9 cellular contexts compared by ENCODE assay signal in the genomic region with DNA sequence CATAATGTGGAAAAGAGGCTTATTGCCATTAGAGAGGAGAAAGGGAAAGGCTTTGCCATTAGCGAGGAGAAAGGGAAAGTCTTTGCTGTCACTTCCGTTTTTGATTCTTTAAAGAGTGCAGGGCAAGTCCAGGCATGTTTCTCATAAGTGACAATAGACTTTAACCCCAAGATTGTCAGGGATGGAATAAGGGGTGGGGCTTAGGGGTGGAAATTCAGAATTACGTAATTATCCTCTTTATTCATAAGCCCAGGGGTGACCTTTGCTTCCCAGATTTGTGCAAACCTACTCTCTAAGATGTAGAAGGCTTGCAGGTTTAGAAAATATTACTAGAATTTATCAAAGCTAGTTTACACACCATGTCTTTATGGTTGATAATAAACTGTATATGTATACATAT. TPM values are rescaled to one million over a fixed set of nuclear protein-coding genes. Genes with fewer than 3 reads are reported as not detected.
DNase-seq lines count a peak whose midpoint lies in the region; ATAC-seq and TF ChIP-seq lines count a peak whose summit lies in the region.
"Had no signal": no experiment of that assay in that cellular context is flagged by ENCODE, and none has a peak within 500 bp of the region (broad histone marks: within the 10 kb centered on the region; RNA-seq: fewer than 3 reads in every experiment).

No MANE protein-coding gene starts in this region.

- peak; percentile 70 to 76 for DNase-seq in Caco-2
- peak; percentile 32 for DNase-seq in M059J (ENCODE audit: low read depth)
- DNase-seq in astrocyte of the hippocampus (ENCODE audit: low read depth, low spot score) = peak; percentile 59
- DNase-seq in medulla oblongata (ENCODE audit: extremely low spot score) = peak; percentile 42
- DNase-seq in activated naive CD8-positive, alpha-beta T cell treated with anti-CD3 and anti-CD28 coated beads, Interleukin-2, amount 50 U/mL, for 24 hours = no peak
- no peak for DNase-seq in hippocampal formation (lab: John Stamatoyannopoulos, UW)

- peaks cover 24% of the 10 kb centered on the region for H3K4me1 Mint-ChIP-seq in Caco-2 (ENCODE audit: low read depth, unreplicated experiment)
- H3K4me1 Mint-ChIP-seq in activated naive CD8-positive, alpha-beta T cell treated with anti-CD3 and anti-CD28 coated beads, Interleukin-2, amount 50 U/mL, for 24 hours = peaks cover 14% of the 10 kb centered on the region

- no peaks in the 10 kb centered on the region for H3K9me3 ChIP-seq in Caco-2

- H3K36me3 ChIP-seq in Caco-2 (ENCODE audit: control insufficient read depth, insufficient read depth, low read length) = no peaks in the 10 kb centered on the region

- POLR2A ChIA-PET in Caco-2 (lab: Charles Lee) = no interaction called here

- intact Hi-C loops in Caco-2 (cut with micrococcal nuclease; ENCODE audit: unreplicated experiment) = loop anchor here (1.0 to 10.0 kb wide), 8 partner anchors 120 to 1557 kb away; partner anchors contain the start of gene SETD9

- H3K27ac Mint-ChIP-seq in Caco-2 (ENCODE audit: unreplicated experiment) = no peak overlapping the region
- no peak overlapping the region for H3K27ac Mint-ChIP-seq in activated naive CD8-positive, alpha-beta T cell treated with anti-CD3 and anti-CD28 coated beads, Interleukin-2, amount 50 U/mL, for 24 hours

- peak overlapping the region; percentile 56 for H3K4me3 Mint-ChIP-seq in Caco-2 (ENCODE audit: unreplicated experiment)
- H3K4me3 Mint-ChIP-seq in activated naive CD8-positive, alpha-beta T cell treated with anti-CD3 and anti-CD28 coated beads, Interleukin-2, amount 50 U/mL, for 24 hours = no peak overlapping the region

- no peaks in the 10 kb centered on the region for H3K27me3 Mint-ChIP-seq in Caco-2 (ENCODE audit: insufficient read depth, unreplicated experiment)
- peaks cover 17% of the 10 kb centered on the region for H3K27me3 Mint-ChIP-seq in activated naive CD8-positive, alpha-beta T cell treated with anti-CD3 and anti-CD28 coated beads, Interleukin-2, amount 50 U/mL, for 24 hours

- no peaks in the 10 kb centered on the region for H3K9me3 Mint-ChIP-seq in Caco-2 (ENCODE audit: unreplicated experiment)
- no peaks in the 10 kb centered on the region for H3K9me3 Mint-ChIP-seq in activated naive CD8-positive, alpha-beta T cell treated with anti-CD3 and anti-CD28 coated beads, Interleukin-2, amount 50 U/mL, for 24 hours

- peaks cover 17% of the 10 kb centered on the region for H3K4me1 ChIP-seq in Caco-2

- no TSS peak for BruUV-seq in Caco-2 (replicated peaks; lab: Mats Ljungman, UMichigan)

- H3K4me3 ChIP-seq in Caco-2 (ENCODE audit: low read depth, low read length) = no peak overlapping the region

- no peaks in the 10 kb centered on the region for H3K27me3 ChIP-seq in Caco-2 (replicated peaks; ENCODE audit: control insufficient read depth, insufficient read depth, low read length)

- CTCF ChIA-PET in Caco-2 (lab: Charles Lee) = interaction anchor here (1.0 to 3.2 kb wide), 3 partner anchors 574 to 812 kb away, joined by 3 to 33 read pairs (median 32); no protein-coding TSS in a partner anchor

- H3K36me3 Mint-ChIP-seq in Caco-2 (ENCODE audit: insufficient read depth, unreplicated experiment) = peaks cover 31% of the 10 kb centered on the region
- H3K36me3 Mint-ChIP-seq in activated naive CD8-positive, alpha-beta T cell treated with anti-CD3 and anti-CD28 coated beads, Interleukin-2, amount 50 U/mL, for 24 hours (ENCODE audit: low read depth) = no peaks in the 10 kb centered on the region

- no peak for TF ChIP-seq CTCF in Caco-2 (IDR thresholded peaks at IDR 0.05; ENCODE audit: insufficient read depth in 1 of 2, low read depth in 1 of 2, low read length in 1 of 2, severe bottlenecking in 1 of 2, unreplicated experiment in 1 of 2)

- ATAC-seq in activated naive CD8-positive, alpha-beta T cell treated with anti-CD3 and anti-CD28 coated beads, Interleukin-2, amount 50 U/mL, for 24 hours = no peak
- no peak for ATAC-seq in GM18511 (IDR thresholded peaks at IDR 0.05; ENCODE audit: unreplicated experiment)
- ATAC-seq in HG02588 (IDR thresholded peaks at IDR 0.05; ENCODE audit: unreplicated experiment) = no peak

RNA-seq across cellular contexts. Expression of gene PLK2, which starts 2.3 kb away (rescaled TPM):
- total RNA-seq in Caco-2 (2022) = 31.9 and 39.2 TPM in 2 replicates
- 1,040 and 1,179 TPM in 2 replicates for total RNA-seq in M059J (2014; rRNA removed; shearing (Covaris generic))

RNA-seq across cellular contexts. Expression of gene GAPT, which starts 29.1 kb away (rescaled TPM):
- total RNA-seq in Caco-2 (2022) = not detected in 2 replicates
- total RNA-seq in M059J (2014; rRNA removed; shearing (Covaris generic)) = not detected in 2 replicates
- total RNA-seq: activated CD8-positive, alpha-beta memory T cell treated with anti-CD3 and anti-CD28 coated beads for 36 hours had no signal

Comparison
In these comparisons a context has a peak if more than half of its experiments do, and no peak if none do; other contexts are left out.
1. DNase-seq: peak in Caco-2 (2 of 2), M059J (single experiment), astrocyte of the hippocampus (single experiment) and medulla oblongata (single experiment); none in activated naive CD8-positive, alpha-beta T cell treated with anti-CD3 and anti-CD28 coated beads, Interleukin-2, amount 50 U/mL, for 24 hours (single experiment) and hippocampal formation (0 of 2).
2. RNA of gene PLK2, which starts 2.3 kb away (total RNA-seq): 1,040 to 1,179 TPM in M059J; 31.9 to 39.2 TPM in Caco-2; every median in the first group is over 10 times any median in the second.